12 cellular contexts compared by ENCODE assay signal in the genomic region with DNA sequence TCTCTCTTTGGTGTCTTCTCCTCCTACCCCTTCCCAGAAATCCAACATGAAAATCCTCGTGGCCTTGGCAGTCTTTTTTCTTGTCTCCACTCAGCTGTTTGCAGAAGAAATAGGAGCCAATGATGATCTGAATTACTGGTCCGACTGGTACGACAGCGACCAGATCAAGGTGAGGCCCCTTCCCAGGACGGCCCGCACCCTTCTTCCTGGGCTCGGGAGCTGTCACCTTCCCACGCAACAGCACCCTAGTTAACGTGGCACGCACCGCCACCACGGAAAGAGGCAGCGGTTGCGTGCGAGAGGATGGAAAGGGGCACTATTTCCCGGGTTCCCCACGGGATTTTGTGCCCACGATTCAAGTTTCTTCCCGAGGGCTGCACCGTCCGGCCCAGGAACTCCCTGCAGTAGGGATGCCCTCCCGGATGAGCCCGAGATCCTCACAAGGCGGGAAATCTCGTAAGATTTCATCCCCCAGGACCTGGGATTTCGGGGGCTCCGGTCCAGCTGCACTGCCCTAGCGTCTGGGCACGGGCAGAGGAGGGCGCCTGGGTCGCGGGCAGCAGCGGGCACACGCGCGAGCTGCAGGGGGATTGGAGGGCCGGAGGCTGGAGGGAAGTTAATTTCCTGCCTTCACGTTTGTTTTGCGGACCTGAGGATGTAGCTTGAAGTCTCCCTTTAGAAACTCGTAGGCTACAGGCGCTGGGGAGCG. TPM values are rescaled to one million over a fixed set of nuclear protein-coding genes. Genes with fewer than 3 reads are reported as not detected.
DNase-seq lines count a peak whose midpoint lies in the region; ATAC-seq and TF ChIP-seq lines count a peak whose summit lies in the region.
"Had no signal": no experiment of that assay in that cellular context is flagged by ENCODE, and none has a peak within 500 bp of the region (broad histone marks: within the 10 kb centered on the region; RNA-seq: fewer than 3 reads in every experiment).

No MANE protein-coding gene starts in this region.

- H3K36me3 Mint-ChIP-seq in naive thymus-derived CD8-positive, alpha-beta T cell, result no peaks in the 10 kb centered on the region

- H3K4me3 Mint-ChIP-seq in naive thymus-derived CD8-positive, alpha-beta T cell, result peak overlapping the region in 7 of 10 donors; percentile 4 to 64 (median 36)

- H3K36me3 ChIP-seq in left ventricle myocardium inferior (no peaks in the 10 kb centered on the region), ectodermal cell (ENCODE audit: control insufficient read depth, insufficient read depth, low read length) (no peaks in the 10 kb centered on the region), aorta (ENCODE audit: control insufficient read depth in 1 of 2, insufficient read depth in 2 of 2, low read length in 1 of 2) (no peaks in the 10 kb centered on the region)
- H3K36me3 ChIP-seq: BLaER1 had no signal

- H3K4me3 ChIP-seq in left ventricle myocardium inferior, result peak overlapping the region; percentile 50
- peak overlapping the region; percentile 34 for H3K4me3 ChIP-seq in ectodermal cell (ENCODE audit: insufficient read depth, low read depth, low read length)
- no peak overlapping the region for H3K4me3 ChIP-seq in aorta (ENCODE audit: low read length in 2 of 2)
- H3K4me3 ChIP-seq: BLaER1 had no signal

- intact Hi-C loops in left ventricle myocardium inferior (cut with micrococcal nuclease), result no loop called here
- intact Hi-C loops in left cardiac atrium (cut with DNase I), result no loop called here
- intact Hi-C loops in aorta (cut with DNase I), result no loop called here

- WGBS in ectodermal cell, 2 experiments, result 1 to 2% methylated on average over 42 of the region's 42 CpGs
- WGBS in aorta, 2 donors, result 2% methylated on average over 42 of the region's 42 CpGs

- H3K4me1 ChIP-seq in left ventricle myocardium inferior (peaks cover 19% of the 10 kb centered on the region), ectodermal cell (ENCODE audit: control insufficient read depth, insufficient read depth, low read length) (peaks cover 5% of the 10 kb centered on the region), aorta (ENCODE audit: control insufficient read depth in 1 of 2, insufficient read depth in 2 of 2, low read length in 2 of 2) (no peaks in the 10 kb centered on the region)
- H3K4me1 ChIP-seq: BLaER1 had no signal

- H3K27me3 ChIP-seq in left ventricle myocardium inferior (ENCODE audit: low read depth), result peaks cover 99% of the 10 kb centered on the region
- H3K27me3 ChIP-seq in ectodermal cell (ENCODE audit: control insufficient read depth, insufficient read depth, low read length, poor library complexity, severe bottlenecking), result peaks cover 84% of the 10 kb centered on the region
- no peaks in the 10 kb centered on the region for H3K27me3 ChIP-seq in aorta (ENCODE audit: control insufficient read depth in 1 of 2, insufficient read depth in 2 of 2, low read length in 1 of 2)
- H3K27me3 ChIP-seq: BLaER1 had no signal

- no peak for TF ChIP-seq CTCF in left ventricle myocardium inferior (IDR thresholded peaks at IDR 0.05; ENCODE audit: borderline replicate concordance)

- H3K9me3 Mint-ChIP-seq in naive thymus-derived CD8-positive, alpha-beta T cell, result peaks cover 0 to 2% (median 0%) of the 10 kb centered on the region in 9 donors

- H3K9me3 ChIP-seq in left ventricle myocardium inferior (replicated peaks) (no peaks in the 10 kb centered on the region), ectodermal cell (ENCODE audit: control insufficient read depth, low read length) (no peaks in the 10 kb centered on the region), aorta (ENCODE audit: control insufficient read depth, low read length) (no peaks in the 10 kb centered on the region)

- H3K27ac ChIP-seq in left ventricle myocardium inferior (replicated peaks), result no peak overlapping the region
- no peak overlapping the region for H3K27ac ChIP-seq in ectodermal cell (ENCODE audit: insufficient read depth, low read depth, low read length, poor library complexity, severe bottlenecking)
- no peak overlapping the region for H3K27ac ChIP-seq in aorta (ENCODE audit: low read depth in 1 of 2, low read length in 2 of 2)
- H3K27ac ChIP-seq: BLaER1 had no signal

- DNase-seq in left ventricle myocardium inferior (no peak), left cardiac atrium (no peak), aorta (peak; percentile 17 to 63), DMS114 treated with DMSO at 0.1 percent for 48 hours (lab: John Stamatoyannopoulos, UW; ENCODE audit: unreplicated experiment) (no peak)
- no peak for DNase-seq in naive thymus-derived CD8-positive, alpha-beta T cell
- DNase-seq: kidney glomerular epithelial cell, NCI-H2029, PC-3 had no signal

- POLR2A ChIA-PET in naive thymus-derived CD8-positive, alpha-beta T cell (lab: Charles Lee), result no interaction called here

- ATAC-seq in left cardiac atrium (no peak), aorta (ENCODE audit: low FRiP score) (peak; percentile 19), GM18868 (IDR thresholded peaks at IDR 0.05; ENCODE audit: unreplicated experiment) (no peak), GM19035 (IDR thresholded peaks at IDR 0.05; ENCODE audit: unreplicated experiment) (no peak)
- ATAC-seq in naive thymus-derived CD8-positive, alpha-beta T cell, result no peak
- ATAC-seq: PC-3 had no signal

- peaks cover 38 to 80% (median 52%) of the 10 kb centered on the region in 5 donors for H3K27me3 Mint-ChIP-seq in naive thymus-derived CD8-positive, alpha-beta T cell

- H3K27ac Mint-ChIP-seq in naive thymus-derived CD8-positive, alpha-beta T cell, result no peak overlapping the region

- peaks cover 7 to 31% (median 16%) of the 10 kb centered on the region in 4 donors for H3K4me1 Mint-ChIP-seq in naive thymus-derived CD8-positive, alpha-beta T cell

RNA-seq across cellular contexts. Expression of a gene that starts 0.8 kb away (rescaled TPM):
- total RNA-seq in left ventricle myocardium inferior (not detected), left cardiac atrium (not detected), aorta (1 to 10 TPM in 1 of 2 donors, not detected in 1; 1.2 TPM)
- polyA plus RNA-seq in ectodermal cell (2013, experiment 1 of 4), result 1.3 TPM
- 1.3 TPM for polyA plus RNA-seq in ectodermal cell (2013, experiment 2 of 4)
- 2.7 TPM for polyA plus RNA-seq in ectodermal cell (2013, experiment 3 of 4)
- 2.3 TPM for polyA plus RNA-seq in ectodermal cell (2013, experiment 4 of 4)
- not detected for total RNA-seq in naive thymus-derived CD8-positive, alpha-beta T cell
- not detected for polyA plus RNA-seq in naive thymus-derived CD8-positive, alpha-beta T cell
- 1 to 10 TPM in 1 of 2 donors, not detected in 1; 1.0 TPM for polyA plus RNA-seq in aorta
- total RNA-seq: PC-3 had no signal

Comparison
In these comparisons a context has a peak if more than half of its experiments do, and no peak if none do; other contexts are left out.
1. DNase-seq: peak in aorta (2 of 2); none in left ventricle myocardium inferior (single experiment), left cardiac atrium (single experiment), naive thymus-derived CD8-positive, alpha-beta T cell (0 of 10) and DMS114 treated with DMSO at 0.1 percent for 48 hours (single experiment).
2. H3K4me3 ChIP-seq: peak in left ventricle myocardium inferior (single experiment) and ectodermal cell (single experiment); none in aorta (0 of 2).